ENCODE assay signal across 1 cellular context in the genomic region with DNA sequence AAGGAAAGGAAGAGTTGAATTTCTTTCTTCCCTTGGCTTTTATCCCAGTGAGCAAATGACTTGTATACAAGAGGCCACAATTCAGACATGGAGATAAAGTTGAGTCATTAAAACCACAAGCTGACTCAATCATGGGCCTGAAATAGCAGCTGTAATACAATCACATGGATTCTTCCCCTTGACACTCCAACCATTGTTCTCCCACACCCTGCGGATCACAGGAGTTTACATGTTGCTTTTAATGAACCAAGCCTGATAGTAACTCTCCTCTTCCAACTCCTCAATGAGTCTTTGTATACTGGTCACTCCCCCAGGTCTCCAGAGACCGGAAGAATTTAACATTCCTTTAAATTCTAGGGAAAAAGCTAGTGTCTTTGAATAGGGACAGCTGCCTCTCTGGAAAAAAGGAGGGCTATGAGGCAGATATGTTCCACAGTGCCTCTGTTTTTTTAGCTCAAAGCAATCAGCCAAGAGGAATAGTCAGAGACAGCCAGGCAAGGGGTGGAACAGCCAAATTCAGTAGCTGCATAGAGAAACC.
TF ChIP-seq lines count a peak whose summit lies in the region.

No MANE protein-coding gene starts in this region.

TF ChIP-seq in GM12878, 131 proteins besides CTCF, POLR2A, EP300 and RAD21:
- TF ChIP-seq YY1 (IDR thresholded peaks at IDR 0.05; ENCODE audit: low read depth, low read length) (no peak), EED (IDR thresholded peaks at IDR 0.05; ENCODE audit: low read depth) (0 out of 2 replicates have a peak, but pooled peaks have one; percentile 72), RAD51 (IDR thresholded peaks at IDR 0.05) (no peak), RUNX3 (IDR thresholded peaks at IDR 0.05; ENCODE audit: low read length) (peak; percentile 76), IKZF2 (IDR thresholded peaks at IDR 0.05) (0 out of 4 replicates have a peak, but pooled peaks of 1 of the 2 experiments have one; percentile 11), JUNB (IDR thresholded peaks at IDR 0.05) (peak; percentile 54)
TF ChIP-seq in GM12878: peak in this region for 4.
